Comparison of ENCODE assay signal across 1 cellular context in the genomic region with DNA sequence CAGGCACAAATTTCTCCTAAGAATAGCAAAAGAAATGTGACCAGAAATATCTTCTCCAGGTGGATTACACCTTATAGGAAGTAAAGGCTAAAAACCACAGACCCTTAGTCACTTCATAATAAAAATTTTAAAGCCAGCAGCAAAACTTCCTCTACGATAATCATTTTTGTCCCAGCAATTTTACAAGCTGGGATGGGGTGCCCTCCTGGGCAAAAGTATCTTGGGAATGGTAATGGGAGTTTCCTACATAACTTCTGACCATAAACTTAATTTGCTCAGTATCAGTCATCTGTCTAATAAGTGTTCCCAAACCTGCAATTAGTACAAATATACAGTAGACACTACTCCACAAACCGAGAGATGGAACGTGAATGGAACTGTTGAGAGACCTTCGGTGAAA.
TF ChIP-seq lines count a peak whose summit lies in the region.

No MANE protein-coding gene starts in this region.

TF ChIP-seq in HCT116, 20 proteins besides CTCF, POLR2A, EP300 and RAD21 (continued from another document):
- TF ChIP-seq TCF7L2 (IDR thresholded peaks at IDR 0.05; ENCODE audit: borderline replicate concordance, extremely low read depth, insufficient read depth, insufficient read length): no peak
- TF ChIP-seq EZH2 (IDR thresholded peaks at IDR 0.05): no peak
- no peak for TF ChIP-seq CBX3 (IDR thresholded peaks at IDR 0.05; ENCODE audit: low read depth)
- TF ChIP-seq FOSL1 (IDR thresholded peaks at IDR 0.05; ENCODE audit: low read depth): no peak
- no peak for TF ChIP-seq CEBPB (IDR thresholded peaks at IDR 0.05; ENCODE audit: low read depth)
- TF ChIP-seq SRF (IDR thresholded peaks at IDR 0.05; ENCODE audit: low read depth): no peak
- no peak for TF ChIP-seq SP1 (IDR thresholded peaks at IDR 0.05; ENCODE audit: low read depth)
